Comparison of ENCODE assay signal across 16 cellular contexts in the genomic region with DNA sequence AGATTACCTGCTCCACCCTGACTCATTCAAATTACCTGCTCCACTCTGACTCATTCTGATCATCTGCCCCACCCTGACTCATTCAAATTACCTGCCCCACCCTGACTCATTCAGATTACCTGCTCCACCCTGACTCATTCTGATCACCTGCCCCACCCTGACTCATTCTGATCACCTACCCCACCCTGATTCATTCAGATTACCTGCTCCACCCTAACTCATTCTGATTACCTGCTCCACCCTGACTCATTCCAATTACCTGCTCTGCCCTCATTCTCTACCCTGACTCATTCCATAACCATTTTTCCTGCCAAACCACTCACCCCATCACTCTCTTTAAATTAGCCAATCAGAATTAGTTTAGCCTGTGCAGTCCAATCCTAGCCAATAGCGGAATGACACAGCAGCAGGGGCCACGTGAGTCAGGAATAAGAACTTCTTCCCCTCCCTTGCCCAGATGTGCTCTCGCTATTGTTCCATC. TPM values are rescaled to one million over a fixed set of nuclear protein-coding genes. Genes with fewer than 3 reads are reported as not detected.
DNase-seq lines count a peak whose midpoint lies in the region; ATAC-seq, FAIRE-seq and TF ChIP-seq lines count a peak whose summit lies in the region.
"Had no signal": no experiment of that assay in that cellular context is flagged by ENCODE, and none has a peak within 500 bp of the region (broad histone marks: within the 10 kb centered on the region; RNA-seq: fewer than 3 reads in every experiment).

No MANE protein-coding gene starts in this region.

- no peaks in the 10 kb centered on the region for H4K20me1 ChIP-seq in K562 (replicated peaks; ENCODE audit: control insufficient read depth, insufficient read depth, low read length)

- POLR2A ChIA-PET in K562 (lab: Yijun Ruan, JAX): no interaction called here

- H3K27me3 ChIP-seq in K562 (ENCODE audit: control insufficient read depth in 2 of 2, insufficient read depth in 2 of 2, low read length in 2 of 2): no peaks in the 10 kb centered on the region

- H3K4me3 ChIP-seq in K562 (no peak overlapping the region), mucosa of descending colon (no peak overlapping the region)
- H3K4me3 ChIP-seq: SK-N-MC had no signal

- CTCF ChIA-PET in K562 (lab: Yijun Ruan, JAX; ENCODE audit: low intra/inter-chr PET ratio): no interaction called here

- H3K4me1 Mint-ChIP-seq in T-helper 2 cell treated with Interferon-gamma antibody and Interleukin-4, amounts not matched to agents 5 μg/mL and 100 μg/mL, for 36 hours (ENCODE audit: low read depth): peaks cover 7% of the 10 kb centered on the region
- no peaks in the 10 kb centered on the region for H3K4me1 Mint-ChIP-seq in endothelial cell (ENCODE audit: unreplicated experiment)

- H3K9me3 Mint-ChIP-seq in T-helper 2 cell treated with Interferon-gamma antibody and Interleukin-4, amounts not matched to agents 5 μg/mL and 100 μg/mL, for 36 hours: peaks cover 17% of the 10 kb centered on the region
- peaks cover 5% of the 10 kb centered on the region for H3K9me3 Mint-ChIP-seq in endothelial cell (ENCODE audit: unreplicated experiment)

- no peaks in the 10 kb centered on the region; the same call in 1 of the 2 replicates for H3K9me3 ChIP-seq in K562 (replicated peaks; ENCODE audit: control insufficient read depth, insufficient read depth, low read depth, low read length)
- H3K9me3 ChIP-seq in mucosa of descending colon: peaks cover 27% of the 10 kb centered on the region

- TF ChIP-seq CTCF in K562 (IDR thresholded peaks at IDR 0.05 in 2 of 3, conservative IDR thresholded peaks at IDR 0.05 in 1 of 3; ENCODE audit: insufficient read depth in 2 of 3, low read depth in 1 of 3, low read length in 3 of 3) (no peak), mucosa of descending colon (IDR thresholded peaks at IDR 0.05) (no peak), endothelial cell (IDR thresholded peaks at IDR 0.05; ENCODE audit: unreplicated experiment) (no peak)

- in situ Hi-C loops in K562 (cut with MboI): no loop called here

- H3K27me3 Mint-ChIP-seq in T-helper 2 cell treated with Interferon-gamma antibody and Interleukin-4, amounts not matched to agents 5 μg/mL and 100 μg/mL, for 36 hours (ENCODE audit: low read depth): no peaks in the 10 kb centered on the region
- no peaks in the 10 kb centered on the region for H3K27me3 Mint-ChIP-seq in endothelial cell (ENCODE audit: unreplicated experiment)

- whole genome bisulfite sequencing in K562 (ENCODE audit: insufficient coverage, low coverage, missing lambda C conversion rate): 33% methylated on average over 1 of the region's 3 CpGs

- no peak overlapping the region for H3K9ac ChIP-seq in K562 (ENCODE audit: insufficient read depth in 1 of 2, low read depth in 2 of 2, low read length in 2 of 2)
- H3K9ac ChIP-seq: KMS-11, parathyroid adenoma had no signal

- FAIRE-seq in K562 (lab: Jason Lieb, UNC): no peak

- peaks cover 5% of the 10 kb centered on the region for H3K36me3 Mint-ChIP-seq in T-helper 2 cell treated with Interferon-gamma antibody and Interleukin-4, amounts not matched to agents 5 μg/mL and 100 μg/mL, for 36 hours (ENCODE audit: low read depth)
- peaks cover 8% of the 10 kb centered on the region for H3K36me3 Mint-ChIP-seq in endothelial cell (ENCODE audit: low read depth, unreplicated experiment)

- H3K27ac Mint-ChIP-seq in T-helper 2 cell treated with Interferon-gamma antibody and Interleukin-4, amounts not matched to agents 5 μg/mL and 100 μg/mL, for 36 hours: peak overlapping the region; percentile 34
- no peak overlapping the region for H3K27ac Mint-ChIP-seq in endothelial cell (ENCODE audit: unreplicated experiment)

- no peak for TF ChIP-seq POLR2A in K562 (conservative IDR thresholded peaks at IDR 0.05)

- intact Hi-C loops in K562 (cut with micrococcal nuclease) (no loop called here), mucosa of descending colon (cut with DNase I, micrococcal nuclease) (no loop called here)

- H3K9me1 ChIP-seq in K562 (ENCODE audit: control insufficient read depth, insufficient read depth, low read length): no peaks in the 10 kb centered on the region

- H3K79me2 ChIP-seq in K562 (ENCODE audit: control insufficient read depth, insufficient read depth, low read length): no peaks in the 10 kb centered on the region
- H3K79me2 ChIP-seq: parathyroid adenoma had no signal

- no peak overlapping the region for H2AFZ ChIP-seq in K562 (ENCODE audit: low read depth, low read length)
- H2AFZ ChIP-seq: parathyroid adenoma had no signal

- no peak overlapping the region for H3K4me3 Mint-ChIP-seq in T-helper 2 cell treated with Interferon-gamma antibody and Interleukin-4, amounts not matched to agents 5 μg/mL and 100 μg/mL, for 36 hours
- no peak overlapping the region for H3K4me3 Mint-ChIP-seq in endothelial cell (ENCODE audit: unreplicated experiment)

- no peak for DNase-seq in T-helper 2 cell treated with Interferon-gamma antibody and Interleukin-4, amounts not matched to agents 5 μg/mL and 100 μg/mL, for 36 hours (ENCODE audit: low spot score)
- DNase-seq in T-helper 2 cell (no peak), LoVo (ENCODE audit: low spot score) (peak; percentile 27), K562 (ENCODE audit: extremely low read depth in 1 of 4, low spot score in 3 of 4) (no peak), mucosa of descending colon (no peak), endothelial cell (ENCODE audit: low spot score) (no peak)
- DNase-seq: 8988T; central memory CD4-positive, alpha-beta T cell; H7; NCI-H1417; NCI-H345 had no signal

- TF ChIP-seq RAD21 in K562 (CRISPR knock-in tag; conservative IDR thresholded peaks at IDR 0.05 in 1 of 2, IDR thresholded peaks at IDR 0.05 in 1 of 2): no peak

- H3K4me1 ChIP-seq in K562 (replicated peaks in 1 of 2; ENCODE audit: control insufficient read depth in 2 of 2, insufficient read depth in 2 of 2, low read length in 2 of 2) (no peaks in the 10 kb centered on the region), mucosa of descending colon (ENCODE audit: low read depth) (no peaks in the 10 kb centered on the region)
- H3K4me1 ChIP-seq: parathyroid adenoma had no signal

- H3K4me2 ChIP-seq in K562 (ENCODE audit: insufficient read depth, low read length): no peak overlapping the region
- H3K4me2 ChIP-seq: KMS-11 had no signal

- no TSS peak for BruUV-seq in K562 (replicated peaks; lab: Mats Ljungman, UMichigan)

- ATAC-seq in K562 (no peak), mucosa of descending colon (peak; percentile 76), GM19455 (IDR thresholded peaks at IDR 0.05; ENCODE audit: unreplicated experiment) (no peak), HG02623 (IDR thresholded peaks at IDR 0.05; ENCODE audit: unreplicated experiment) (no peak)

- no peak for TF ChIP-seq EP300 in K562 (IDR thresholded peaks at IDR 0.05; ENCODE audit: low read length)

- no peak overlapping the region for H3K27ac ChIP-seq in K562 (ENCODE audit: extremely low read depth, low read depth, low read length)
- H3K27ac ChIP-seq: KMS-11, parathyroid adenoma, SK-N-MC had no signal

- H3K36me3 ChIP-seq in K562 (ENCODE audit: control insufficient read depth, insufficient read depth, low read length) (no peaks in the 10 kb centered on the region), mucosa of descending colon (ENCODE audit: low read depth) (no peaks in the 10 kb centered on the region)

RNA-seq across cellular contexts. Expression of a gene that starts 26.2 kb away (rescaled TPM):
- 4.0 and 14.5 TPM in 2 replicates for total RNA-seq in K562 (2011; cell fraction: chromatin; rRNA removed; ENCODE audit: low replicate concordance)
- total RNA-seq in K562 (2011; cell fraction: nucleolus; rRNA removed): 1.5 and 2.2 TPM in 2 replicates
- 2.4 and 3.8 TPM in 2 replicates for total RNA-seq in K562 (2011; cell fraction: nucleoplasm; rRNA removed)
- total RNA-seq in K562 (2014; rRNA removed) (0.50 and 0.94 TPM in 2 replicates), K562 (2014; rRNA removed; fragmentation: Illumina TruSeq; extraction: Trizol) (1.1 and 1.2 TPM in 2 replicates), K562 (2015; rRNA removed; fragmentation: Illumina TruSeq; extraction: Trizol) (1.2 and 1.6 TPM in 2 replicates), K562 (2021) (0.60 and 0.87 TPM in 2 replicates), mucosa of descending colon (under 1 TPM in 2 of 3 donors, not detected in 1; 0.27 to 0.47 TPM), endothelial cell (ENCODE audit: unreplicated experiment) (0.56 TPM)
- polyA plus RNA-seq in K562 (2011; rRNA removed) (1.4 and 2.2 TPM in 2 replicates), K562 (2014; fragmentation: Illumina TruSeq; extraction: Trizol) (1.1 and 1.6 TPM in 2 replicates), K562 (2014; fragmentation: Nextera tagmentation; extraction: Ambion mirVana) (under 1 TPM; 0.21 to 0.23 TPM), K562 (2014; rRNA removed) (1.9 TPM in 2 replicates)
- 0.09 and 0.63 TPM in 2 replicates for polyA plus RNA-seq in K562 (2011; cell fraction: cytosol; rRNA removed)
- 4.1 and 5.0 TPM in 2 replicates for polyA plus RNA-seq in K562 (2011; cell fraction: nucleus; rRNA removed)
- 1.2 and 2.6 TPM in 2 replicates for polyA plus RNA-seq in K562 (2012)
- 1.3 and 1.9 TPM in 2 replicates for polyA minus RNA-seq in K562 (2011; rRNA and poly(A)+ RNA removed)
- not detected in 2 replicates for polyA minus RNA-seq in K562 (2011; cell fraction: cytosol; rRNA and poly(A)+ RNA removed)
- 1.2 and 1.3 TPM in 2 replicates for polyA minus RNA-seq in K562 (2011; cell fraction: nucleus; rRNA and poly(A)+ RNA removed)
- total RNA-seq: H7 had no signal

RNA-seq across cellular contexts. Expression of a gene that starts 41.2 kb away (rescaled TPM):
- total RNA-seq in K562 (2011; cell fraction: chromatin; rRNA removed; ENCODE audit: low replicate concordance): 124 and 196 TPM in 2 replicates
- 127 and 147 TPM in 2 replicates for total RNA-seq in K562 (2011; cell fraction: nucleolus; rRNA removed)
- total RNA-seq in K562 (2011; cell fraction: nucleoplasm; rRNA removed): 103 and 106 TPM in 2 replicates
- 44.5 and 46.7 TPM in 2 replicates for total RNA-seq in K562 (2014; rRNA removed)
- 14.8 and 16.4 TPM in 2 replicates for total RNA-seq in K562 (2014; rRNA removed; fragmentation: Illumina TruSeq; extraction: Trizol)
- total RNA-seq in K562 (2015; rRNA removed; fragmentation: Illumina TruSeq; extraction: Trizol): 31.7 and 32.8 TPM in 2 replicates
- 59.7 and 60.9 TPM in 2 replicates for total RNA-seq in K562 (2021)
- 32.3 and 38.1 TPM in 2 replicates for polyA plus RNA-seq in K562 (2011; rRNA removed)
- 28.5 and 44.3 TPM in 2 replicates for polyA plus RNA-seq in K562 (2011; cell fraction: cytosol; rRNA removed)
- polyA plus RNA-seq in K562 (2011; cell fraction: nucleus; rRNA removed): 169 and 222 TPM in 2 replicates
- 32.7 and 37.7 TPM in 2 replicates for polyA plus RNA-seq in K562 (2012)
- polyA plus RNA-seq in K562 (2014; fragmentation: Illumina TruSeq; extraction: Trizol): 26.1 and 37.4 TPM in 2 replicates
- 1 to 10 TPM; 3.0 to 3.6 TPM for polyA plus RNA-seq in K562 (2014; fragmentation: Nextera tagmentation; extraction: Ambion mirVana)
- polyA plus RNA-seq in K562 (2014; rRNA removed): 47.2 and 49.3 TPM in 2 replicates
- polyA minus RNA-seq in K562 (2011; rRNA and poly(A)+ RNA removed): 23.8 and 26.4 TPM in 2 replicates
- polyA minus RNA-seq in K562 (2011; cell fraction: cytosol; rRNA and poly(A)+ RNA removed): 18.7 and 25.3 TPM in 2 replicates
- 76.1 and 92.1 TPM in 2 replicates for polyA minus RNA-seq in K562 (2011; cell fraction: nucleus; rRNA and poly(A)+ RNA removed)
- 10 to 100 TPM; 71.4 to 90.2 (median 75.1) TPM for total RNA-seq in mucosa of descending colon
- total RNA-seq in endothelial cell (ENCODE audit: unreplicated experiment): 65.1 TPM

RNA-seq across cellular contexts. Expression of a gene that starts 45.2 kb away (rescaled TPM):
- 0.30 and 1.0 TPM in 2 replicates for total RNA-seq in K562 (2011; cell fraction: chromatin; rRNA removed; ENCODE audit: low replicate concordance)
- total RNA-seq in K562 (2011; cell fraction: nucleolus; rRNA removed): 0.13 and 0.67 TPM in 2 replicates
- total RNA-seq in K562 (2011; cell fraction: nucleoplasm; rRNA removed): 0.15 and 0.23 TPM in 2 replicates
- total RNA-seq in K562 (2014; rRNA removed): 0.09 and 0.12 TPM in 2 replicates
- 0.10 and 0.36 TPM in 2 replicates for total RNA-seq in K562 (2014; rRNA removed; fragmentation: Illumina TruSeq; extraction: Trizol)
- total RNA-seq in K562 (2015; rRNA removed; fragmentation: Illumina TruSeq; extraction: Trizol): 0.08 and 0.22 TPM in 2 replicates
- total RNA-seq in K562 (2021): 0.13 and 0.27 TPM in 2 replicates
- polyA plus RNA-seq in K562 (2011; rRNA removed): 0.07 and 0.37 TPM in 2 replicates
- 0.03 and 0.35 TPM in 2 replicates for polyA plus RNA-seq in K562 (2011; cell fraction: cytosol; rRNA removed)
- polyA plus RNA-seq in K562 (2011; cell fraction: nucleus; rRNA removed): 0.30 and 0.39 TPM in 2 replicates
- polyA plus RNA-seq in K562 (2012): 0.33 and 1.1 TPM in 2 replicates
- polyA plus RNA-seq in K562 (2014; fragmentation: Illumina TruSeq; extraction: Trizol): 0.29 and 0.33 TPM in 2 replicates
- polyA plus RNA-seq in K562 (2014; fragmentation: Nextera tagmentation; extraction: Ambion mirVana): under 1 TPM; 0.28 to 0.42 TPM
- 0.04 and 0.41 TPM in 2 replicates for polyA plus RNA-seq in K562 (2014; rRNA removed)
- 0.15 and 0.18 TPM in 2 replicates for polyA minus RNA-seq in K562 (2011; rRNA and poly(A)+ RNA removed)
- 0.19 and 0.27 TPM in 2 replicates for polyA minus RNA-seq in K562 (2011; cell fraction: cytosol; rRNA and poly(A)+ RNA removed)
- 0.33 and 0.40 TPM in 2 replicates for polyA minus RNA-seq in K562 (2011; cell fraction: nucleus; rRNA and poly(A)+ RNA removed)
- 100 to 1,000 TPM in 2 of 3 donors, 10 to 100 TPM in 1; 52.7 to 179 (median 120) TPM for total RNA-seq in mucosa of descending colon
- 1.5 TPM for total RNA-seq in endothelial cell (ENCODE audit: unreplicated experiment)

RNA-seq across cellular contexts. Expression of a gene that starts 47.4 kb away (rescaled TPM):
- 157 and 311 TPM in 2 replicates for total RNA-seq in K562 (2011; cell fraction: chromatin; rRNA removed; ENCODE audit: low replicate concordance)
- 176 and 189 TPM in 2 replicates for total RNA-seq in K562 (2011; cell fraction: nucleolus; rRNA removed)
- 138 and 156 TPM in 2 replicates for total RNA-seq in K562 (2011; cell fraction: nucleoplasm; rRNA removed)
- total RNA-seq in K562 (2014; rRNA removed) (43.3 and 46.4 TPM in 2 replicates), K562 (2014; rRNA removed; fragmentation: Illumina TruSeq; extraction: Trizol) (23.1 and 26.3 TPM in 2 replicates), K562 (2015; rRNA removed; fragmentation: Illumina TruSeq; extraction: Trizol) (34.1 and 36.4 TPM in 2 replicates), K562 (2021) (59.1 and 81.0 TPM in 2 replicates), mucosa of descending colon (10 to 100 TPM; 80.9 to 88.8 (median 83.7) TPM), endothelial cell (ENCODE audit: unreplicated experiment) (71.7 TPM)
- polyA plus RNA-seq in K562 (2011; rRNA removed) (31.2 and 52.9 TPM in 2 replicates), K562 (2014; fragmentation: Illumina TruSeq; extraction: Trizol) (40.3 and 51.2 TPM in 2 replicates), K562 (2014; fragmentation: Nextera tagmentation; extraction: Ambion mirVana) (1 to 10 TPM; 3.4 to 7.4 TPM), K562 (2014; rRNA removed) (59.1 and 84.5 TPM in 2 replicates)
- polyA plus RNA-seq in K562 (2011; cell fraction: cytosol; rRNA removed): 63.8 and 103 TPM in 2 replicates
- 461 and 501 TPM in 2 replicates for polyA plus RNA-seq in K562 (2011; cell fraction: nucleus; rRNA removed)
- 69.9 and 70.3 TPM in 2 replicates for polyA plus RNA-seq in K562 (2012)
- polyA minus RNA-seq in K562 (2011; rRNA and poly(A)+ RNA removed): 17.5 and 20.7 TPM in 2 replicates
- polyA minus RNA-seq in K562 (2011; cell fraction: cytosol; rRNA and poly(A)+ RNA removed): 17.8 and 22.5 TPM in 2 replicates
- 37.6 and 42.1 TPM in 2 replicates for polyA minus RNA-seq in K562 (2011; cell fraction: nucleus; rRNA and poly(A)+ RNA removed)

Comparison
In these comparisons a context has a peak if more than half of its experiments do, and no peak if none do; other contexts are left out.
1. RNA of a gene that starts 45.2 kb away (total RNA-seq): 52.7 to 179 TPM in mucosa of descending colon; 1.5 TPM in endothelial cell (single experiment) and 0.08 to 1.0 TPM in K562; every median in the first group is over 10 times any median in the second.